ENCODE assay signal across 1 cellular context in the genomic region with DNA sequence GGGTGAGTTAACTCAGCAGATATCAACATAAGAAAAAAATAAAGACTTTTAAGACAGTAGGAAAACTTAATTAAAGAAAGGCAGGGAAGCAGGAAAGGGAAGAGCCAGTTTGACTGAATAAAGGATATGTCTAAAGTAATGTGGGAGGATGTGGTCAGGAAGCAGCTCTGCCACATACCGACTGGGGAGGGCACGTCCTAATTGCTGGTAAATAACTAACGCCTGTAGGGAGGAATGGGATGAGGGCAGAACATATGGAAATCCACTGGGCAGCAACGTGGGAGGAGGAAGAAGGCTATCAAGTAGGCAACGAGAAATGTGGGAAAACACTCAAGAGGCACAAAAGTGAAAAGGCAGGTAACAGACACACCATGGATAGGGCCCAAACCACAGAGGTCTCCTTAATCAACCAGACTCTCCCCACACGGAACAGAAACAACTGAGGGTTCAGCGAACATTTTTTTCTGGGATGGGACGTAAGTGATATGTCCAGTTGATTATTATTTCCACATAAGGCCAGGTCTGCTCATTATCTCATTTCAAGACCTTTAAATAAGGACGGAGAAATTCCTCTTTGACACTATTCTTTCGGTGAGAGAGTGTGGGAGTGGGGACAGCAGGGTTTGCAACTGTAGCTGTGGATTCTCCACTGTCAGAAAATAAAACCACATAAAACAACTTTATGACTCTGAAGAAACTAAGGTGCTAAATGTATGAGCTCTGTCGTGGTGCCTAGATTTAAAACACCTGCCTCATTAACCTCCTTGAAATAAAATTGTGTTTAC.
A peak's percentile ranks its signal among the peaks of the same experiment; 100 is the strongest.
TF ChIP-seq lines count a peak whose summit lies in the region.

No MANE protein-coding gene starts in this region.

TF ChIP-seq in HepG2, 621 proteins besides CTCF, POLR2A, EP300 and RAD21:
- TF ChIP-seq, protein P1, sequence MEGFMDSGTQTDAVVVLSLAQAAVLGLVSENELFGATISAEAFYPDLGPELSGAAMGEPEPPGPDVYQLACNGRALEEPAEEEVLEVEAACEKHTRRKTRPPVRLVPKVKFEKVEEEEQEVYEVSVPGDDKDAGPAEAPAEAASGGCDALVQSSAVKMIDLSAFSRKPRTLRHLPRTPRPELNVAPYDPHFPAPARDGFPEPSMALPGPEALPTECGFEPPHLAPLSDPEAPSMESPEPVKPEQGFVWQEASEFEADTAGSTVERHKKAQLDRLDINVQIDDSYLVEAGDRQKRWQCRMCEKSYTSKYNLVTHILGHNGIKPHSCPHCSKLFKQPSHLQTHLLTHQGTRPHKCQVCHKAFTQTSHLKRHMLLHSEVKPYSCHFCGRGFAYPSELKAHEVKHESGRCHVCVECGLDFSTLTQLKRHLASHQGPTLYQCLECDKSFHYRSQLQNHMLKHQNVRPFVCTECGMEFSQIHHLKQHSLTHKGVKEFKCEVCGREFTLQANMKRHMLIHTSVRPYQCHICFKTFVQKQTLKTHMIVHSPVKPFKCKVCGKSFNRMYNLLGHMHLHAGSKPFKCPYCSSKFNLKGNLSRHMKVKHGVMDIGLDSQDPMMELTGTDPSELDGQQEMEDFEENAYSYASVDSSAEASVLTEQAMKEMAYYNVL (CRISPR knock-in tag; IDR thresholded peaks at IDR 0.05; ENCODE audit: borderline replicate concordance): no peak
- TF ChIP-seq RBM22 (optimal IDR thresholded peaks at IDR 0.05; ENCODE audit: low read length): peak; percentile 63
- no peak for TF ChIP-seq JDP2 (CRISPR knock-in tag; IDR thresholded peaks at IDR 0.05; ENCODE audit: borderline replicate concordance)
- TF ChIP-seq GABPB1 (CRISPR knock-in tag; IDR thresholded peaks at IDR 0.05): no peak
- TF ChIP-seq KLF16 (CRISPR knock-in tag; IDR thresholded peaks at IDR 0.05): no peak
- peak; percentile 35; the same call in 1 of the 2 replicates for TF ChIP-seq RBFOX2 (IDR thresholded peaks at IDR 0.05; ENCODE audit: low read depth, low read length)
- TF ChIP-seq KLF11 (CRISPR knock-in tag; IDR thresholded peaks at IDR 0.05): no peak
- no peak for TF ChIP-seq ISL2 (CRISPR knock-in tag; IDR thresholded peaks at IDR 0.05)
- TF ChIP-seq ZNF552 (CRISPR knock-in tag; IDR thresholded peaks at IDR 0.05; ENCODE audit: borderline replicate concordance): no peak
- no peak for TF ChIP-seq ZNF282 (IDR thresholded peaks at IDR 0.05; ENCODE audit: partially characterized antibody)
- no peak for TF ChIP-seq ZNF816 (CRISPR knock-in tag; IDR thresholded peaks at IDR 0.05; ENCODE audit: borderline replicate concordance)
